ENCODE assay signal across 1 cellular context in genomic region chr20:35660122-35660937, GRCh38.
TF ChIP-seq lines count a peak whose summit lies in the region.

No MANE protein-coding gene starts in this region.

TF ChIP-seq in GM12878, 131 proteins besides CTCF, POLR2A, EP300 and RAD21:
- no peak for TF ChIP-seq PML (IDR thresholded peaks at IDR 0.05; ENCODE audit: low read length)
- TF ChIP-seq, protein P1, sequence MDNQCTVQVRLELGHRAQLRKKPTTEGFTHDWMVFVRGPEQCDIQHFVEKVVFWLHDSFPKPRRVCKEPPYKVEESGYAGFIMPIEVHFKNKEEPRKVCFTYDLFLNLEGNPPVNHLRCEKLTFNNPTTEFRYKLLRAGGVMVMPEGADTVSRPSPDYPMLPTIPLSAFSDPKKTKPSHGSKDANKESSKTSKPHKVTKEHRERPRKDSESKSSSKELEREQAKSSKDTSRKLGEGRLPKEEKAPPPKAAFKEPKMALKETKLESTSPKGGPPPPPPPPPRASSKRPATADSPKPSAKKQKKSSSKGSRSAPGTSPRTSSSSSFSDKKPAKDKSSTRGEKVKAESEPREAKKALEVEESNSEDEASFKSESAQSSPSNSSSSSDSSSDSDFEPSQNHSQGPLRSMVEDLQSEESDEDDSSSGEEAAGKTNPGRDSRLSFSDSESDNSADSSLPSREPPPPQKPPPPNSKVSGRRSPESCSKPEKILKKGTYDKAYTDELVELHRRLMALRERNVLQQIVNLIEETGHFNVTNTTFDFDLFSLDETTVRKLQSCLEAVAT (IDR thresholded peaks at IDR 0.05) = peak; percentile 62
- TF ChIP-seq POLR2AphosphoS5 (IDR thresholded peaks at IDR 0.05; ENCODE audit: low read length) = no peak
- TF ChIP-seq, protein P2, sequence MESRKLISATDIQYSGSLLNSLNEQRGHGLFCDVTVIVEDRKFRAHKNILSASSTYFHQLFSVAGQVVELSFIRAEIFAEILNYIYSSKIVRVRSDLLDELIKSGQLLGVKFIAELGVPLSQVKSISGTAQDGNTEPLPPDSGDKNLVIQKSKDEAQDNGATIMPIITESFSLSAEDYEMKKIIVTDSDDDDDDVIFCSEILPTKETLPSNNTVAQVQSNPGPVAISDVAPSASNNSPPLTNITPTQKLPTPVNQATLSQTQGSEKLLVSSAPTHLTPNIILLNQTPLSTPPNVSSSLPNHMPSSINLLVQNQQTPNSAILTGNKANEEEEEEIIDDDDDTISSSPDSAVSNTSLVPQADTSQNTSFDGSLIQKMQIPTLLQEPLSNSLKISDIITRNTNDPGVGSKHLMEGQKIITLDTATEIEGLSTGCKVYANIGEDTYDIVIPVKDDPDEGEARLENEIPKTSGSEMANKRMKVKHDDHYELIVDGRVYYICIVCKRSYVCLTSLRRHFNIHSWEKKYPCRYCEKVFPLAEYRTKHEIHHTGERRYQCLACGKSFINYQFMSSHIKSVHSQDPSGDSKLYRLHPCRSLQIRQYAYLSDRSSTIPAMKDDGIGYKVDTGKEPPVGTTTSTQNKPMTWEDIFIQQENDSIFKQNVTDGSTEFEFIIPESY (IDR thresholded peaks at IDR 0.05) = 0 out of 2 replicates have a peak, but pooled peaks have one; percentile 20
